Comparison of ENCODE assay signal across 17 cellular contexts in genomic region chr2:138494265-138494966, GRCh38. TPM values are rescaled to one million over a fixed set of nuclear protein-coding genes. Genes with fewer than 3 reads are reported as not detected.
DNase-seq lines count a peak whose midpoint lies in the region; ATAC-seq and TF ChIP-seq lines count a peak whose summit lies in the region.
"Had no signal": no experiment of that assay in that cellular context is flagged by ENCODE, and none has a peak within 500 bp of the region (broad histone marks: within the 10 kb centered on the region; RNA-seq: fewer than 3 reads in every experiment).

No MANE protein-coding gene starts in this region.

- no peaks in the 10 kb centered on the region for H3F3A ChIP-seq in GM23248 (ENCODE audit: insufficient read depth)

- no peaks in the 10 kb centered on the region for H3K36me3 ChIP-seq in SJCRH30
- no peaks in the 10 kb centered on the region for H3K36me3 ChIP-seq in endodermal cell (ENCODE audit: control insufficient read depth, insufficient read depth, low read length)
- H3K36me3 ChIP-seq in GM23248 (ENCODE audit: low read depth), result no peaks in the 10 kb centered on the region

- no peaks in the 10 kb centered on the region; the same call in 1 of the 2 replicates for H3K9me2 ChIP-seq in GM23248 (ENCODE audit: insufficient read depth)

- H3K27me3 Mint-ChIP-seq in endodermal cell (ENCODE audit: insufficient read depth) (no peaks in the 10 kb centered on the region), nephron progenitor cell (ENCODE audit: low read depth, poor library complexity) (peaks cover 4% of the 10 kb centered on the region)

- ATAC-seq in GM21717 (IDR thresholded peaks at IDR 0.05; ENCODE audit: unreplicated experiment), result no peak

- no peak overlapping the region for H3K4me3 ChIP-seq in SJCRH30
- no peak overlapping the region for H3K4me3 ChIP-seq in endodermal cell (ENCODE audit: low read length)
- H3K4me3 ChIP-seq in GM23248, result no peak overlapping the region

- H3K4me1 Mint-ChIP-seq in endodermal cell (peaks cover 39% of the 10 kb centered on the region), nephron progenitor cell (peaks cover 24% of the 10 kb centered on the region)

- no peaks in the 10 kb centered on the region for H3K9me3 ChIP-seq in SJCRH30 (replicated peaks)
- H3K9me3 ChIP-seq in endodermal cell (ENCODE audit: control insufficient read depth, low read length), result no peaks in the 10 kb centered on the region
- no peaks in the 10 kb centered on the region for H3K9me3 ChIP-seq in GM23248 (ENCODE audit: low read depth)

- in situ Hi-C loops in GM23248 (cut with MboI), result no loop called here

- peak overlapping the region; percentile 70 for H3K27ac ChIP-seq in SJCRH30
- no peak overlapping the region for H3K27ac ChIP-seq in endodermal cell (ENCODE audit: low read depth, low read length)
- no peak overlapping the region for H3K27ac ChIP-seq in GM23248

- H3K27me3 ChIP-seq in SJCRH30 (no peaks in the 10 kb centered on the region), endodermal cell (ENCODE audit: control insufficient read depth, insufficient read depth, low read length, poor library complexity, severe bottlenecking) (no peaks in the 10 kb centered on the region), GM23248 (replicated peaks; ENCODE audit: insufficient read depth) (no peaks in the 10 kb centered on the region)

- H3K79me2 ChIP-seq in GM23248 (ENCODE audit: insufficient read depth), result no peaks in the 10 kb centered on the region

- H3K4me1 ChIP-seq in SJCRH30 (peaks cover 22% of the 10 kb centered on the region), endodermal cell (ENCODE audit: control insufficient read depth, insufficient read depth, low read length) (peaks cover 8% of the 10 kb centered on the region), GM23248 (ENCODE audit: insufficient read depth) (no peaks in the 10 kb centered on the region)

- H2AFZ ChIP-seq in GM23248, result no peak overlapping the region

- 88 to 94% methylated on average over 2 of the region's 2 CpGs for WGBS in endodermal cell (ENCODE audit: insufficient coverage in 1 of 2, insufficient read length in 1 of 2), 2 experiments
- whole genome bisulfite sequencing in GM23248 (ENCODE audit: low coverage in 1 of 2, low lambda C conversion rate in 2 of 2, missing lambda C conversion rate in 2 of 2), 2 experiments, result 89 to 97% methylated on average over 2 of the region's 2 CpGs

- H3K36me3 Mint-ChIP-seq in endodermal cell (ENCODE audit: low read depth) (peaks cover 9% of the 10 kb centered on the region), nephron progenitor cell (ENCODE audit: low read depth) (peaks cover 23% of the 10 kb centered on the region)

- H4K20me1 ChIP-seq in GM23248 (ENCODE audit: insufficient read depth), result no peaks in the 10 kb centered on the region

- H3K27ac Mint-ChIP-seq in endodermal cell, result peak overlapping the region; percentile 26
- peak overlapping the region; percentile 71 for H3K27ac Mint-ChIP-seq in nephron progenitor cell

- H3K4me2 ChIP-seq in GM23248 (ENCODE audit: unreplicated experiment), result no peak overlapping the region

- TF ChIP-seq CTCF in endodermal cell (conservative IDR thresholded peaks at IDR 0.05) (no peak), nephron progenitor cell (IDR thresholded peaks at IDR 0.05) (no peak)

- DNase-seq in D341Med (ENCODE audit: low spot score) (peak; percentile 27), SJCRH30 (no peak), endodermal cell (peak; percentile 49), nephron progenitor cell (no peak), mesenteric fat pad (ENCODE audit: low spot score) (no peak), GM23248 (no peak)
- DNase-seq: ACHN, AML-193, DMS 273 treated with DMSO at 0.1 percent for 48 hours, DND-41, GOT3, NCI-H1105, NCI-H1694, NCI-H2081 treated with DMSO at 0.1 percent for 48 hours, SHP77 had no signal

- H3K4me3 Mint-ChIP-seq in endodermal cell (no peak overlapping the region), nephron progenitor cell (no peak overlapping the region)
- H3K4me3 Mint-ChIP-seq: CD14-positive monocyte had no signal

- H3K9ac ChIP-seq in endodermal cell (ENCODE audit: extremely low read depth, low read length, poor library complexity, severe bottlenecking) (no peak overlapping the region), GM23248 (no peak overlapping the region)

- H3K9me3 Mint-ChIP-seq in endodermal cell, result no peaks in the 10 kb centered on the region
- H3K9me3 Mint-ChIP-seq in nephron progenitor cell, result no peaks in the 10 kb centered on the region
- H3K9me3 Mint-ChIP-seq: CD14-positive monocyte had no signal

RNA-seq across cellular contexts. Expression of gene SPOPL, which starts 7.2 kb away (rescaled TPM):
- total RNA-seq in SJCRH30 (2014; rRNA removed; shearing (Covaris generic)), result 21.3 TPM in 2 replicates
- total RNA-seq in endodermal cell (10 to 100 TPM; 17.4 to 26.9 TPM), mesenteric fat pad (19.9 TPM)
- 14.2 TPM for polyA plus RNA-seq in endodermal cell (2013, experiment 1 of 2)
- 11.8 TPM for polyA plus RNA-seq in endodermal cell (2013, experiment 2 of 2)
- 9.5 and 12.0 TPM in 2 replicates for total RNA-seq in GM23248 (2014; rRNA removed; shearing (Covaris generic))
- 3.5 and 3.6 TPM in 2 replicates for polyA plus RNA-seq in GM23248 (2016; fragmentation: Nextera tagmentation; extraction: Ambion mirVana)

Comparison
In these comparisons a context has a peak if more than half of its experiments do, and no peak if none do; other contexts are left out.
1. DNase-seq: peak in D341Med (single experiment) and endodermal cell (single experiment); none in SJCRH30 (0 of 2), nephron progenitor cell (single experiment), mesenteric fat pad (single experiment) and GM23248 (single experiment).